In the genomic region with DNA sequence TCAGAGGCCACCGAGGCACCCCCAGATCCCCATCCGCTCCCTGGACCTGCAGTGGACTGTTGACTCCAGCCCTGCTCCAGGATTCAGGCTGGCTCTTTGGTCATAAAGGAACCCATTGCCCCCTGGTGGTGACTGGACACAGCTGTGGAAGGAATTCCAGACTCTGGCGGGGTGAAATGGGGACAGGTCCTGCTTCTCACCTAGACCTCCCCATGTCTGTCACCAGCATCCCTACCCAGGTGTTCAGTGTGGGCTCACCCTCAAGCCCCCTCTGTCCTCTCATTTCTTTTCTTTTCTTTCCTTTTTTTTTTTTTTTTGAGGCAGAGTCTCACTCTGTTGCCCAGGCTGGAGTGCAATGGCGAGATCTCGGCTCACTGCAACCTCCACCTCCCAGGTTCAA, we compare ENCODE assay signal across 8 cellular contexts. TPM values are rescaled to one million over a fixed set of nuclear protein-coding genes. Genes with fewer than 3 reads are reported as not detected.
DNase-seq lines count a peak whose midpoint lies in the region; ATAC-seq and TF ChIP-seq lines count a peak whose summit lies in the region.

No MANE protein-coding gene starts in this region.

- peak; percentile 89 for TF ChIP-seq CTCF in chondrocyte (IDR thresholded peaks at IDR 0.05)

- ATAC-seq in HG03442 (IDR thresholded peaks at IDR 0.05; ENCODE audit: unreplicated experiment) = no peak

- H3K4me1 Mint-ChIP-seq in chondrocyte (ENCODE audit: low read depth) = peaks cover 27% of the 10 kb centered on the region

- no peaks in the 10 kb centered on the region for H3K27me3 Mint-ChIP-seq in chondrocyte (ENCODE audit: low read depth)

- no peak overlapping the region for H3K27ac Mint-ChIP-seq in chondrocyte (ENCODE audit: unreplicated experiment)

- DNase-seq in NK-92 treated with Interleukin-12 subunit alpha and Interleukin-12 subunit beta, amount 100 ng/mL, for 24 hours (lab: John Stamatoyannopoulos, UW) = peak; percentile 14
- DNase-seq in NK-92 (lab: John Stamatoyannopoulos, UW; ENCODE audit: unreplicated experiment) (no peak), NCI-H2171 treated with DMSO at 0.1 percent for 48 hours (lab: John Stamatoyannopoulos, UW) (peak; percentile 74), chondrocyte (ENCODE audit: low spot score) (no peak), left kidney (ENCODE audit: low read depth, low spot score) (peak; percentile 90)
- DNase-seq in activated CD4-positive, CD25-positive, alpha-beta regulatory T cell (lab: John Stamatoyannopoulos, UW) = peak; percentile 28 to 35 (median 31)
- peak; percentile 43 to 54 for DNase-seq in stimulated activated CD4-positive, alpha-beta T cell treated with anti-CD3 and anti-CD28 coated beads, Interleukin-4, amount 100 ng/mL, for 48 hours (ENCODE audit: low read depth in 2 of 2)

- H3K4me3 Mint-ChIP-seq in chondrocyte (ENCODE audit: unreplicated experiment) = no peak overlapping the region

- peaks cover 4% of the 10 kb centered on the region for H3K36me3 Mint-ChIP-seq in chondrocyte (ENCODE audit: low read depth)

- H3K9me3 Mint-ChIP-seq in chondrocyte (ENCODE audit: low read depth) = peaks cover 5% of the 10 kb centered on the region

RNA-seq across cellular contexts. Expression of a gene that starts 25.5 kb away (rescaled TPM):
- 40.7 to 45.3 TPM (median 41.6 TPM) in 3 replicates for total RNA-seq in chondrocyte

Comparison
In these comparisons a context has a peak if more than half of its experiments do, and no peak if none do; other contexts are left out.
1. DNase-seq: peak in NK-92 treated with Interleukin-12 subunit alpha and Interleukin-12 subunit beta, amount 100 ng/mL, for 24 hours (single experiment), NCI-H2171 treated with DMSO at 0.1 percent for 48 hours (single experiment), activated CD4-positive, CD25-positive, alpha-beta regulatory T cell (4 of 4), left kidney (single experiment) and stimulated activated CD4-positive, alpha-beta T cell treated with anti-CD3 and anti-CD28 coated beads, Interleukin-4, amount 100 ng/mL, for 48 hours (2 of 2); none in NK-92 (single experiment) and chondrocyte (single experiment).